Comparison of ENCODE assay signal across 23 cellular contexts in the genomic region with DNA sequence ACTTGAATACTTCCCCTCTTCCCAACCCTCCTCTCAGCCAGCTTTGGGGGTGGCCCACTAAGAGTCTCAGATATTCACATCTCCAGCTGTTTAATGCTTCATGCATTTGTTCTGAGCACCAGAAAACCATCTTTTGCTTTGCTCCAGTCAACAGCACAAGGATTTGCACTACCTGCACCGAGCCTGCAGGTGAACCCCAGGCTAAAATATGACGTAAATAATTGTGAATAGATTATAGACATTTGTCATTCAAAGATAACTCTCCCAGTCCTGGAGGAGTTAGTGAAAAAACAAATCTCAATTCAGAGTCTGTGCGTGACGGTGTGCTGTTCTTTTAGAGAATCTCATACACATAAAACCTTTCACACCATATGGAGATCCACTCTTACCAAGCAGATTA. TPM values are rescaled to one million over a fixed set of nuclear protein-coding genes. Genes with fewer than 3 reads are reported as not detected.
DNase-seq lines count a peak whose midpoint lies in the region; ATAC-seq lines count a peak whose summit lies in the region.
"Had no signal": no experiment of that assay in that cellular context is flagged by ENCODE, and none has a peak within 500 bp of the region (broad histone marks: within the 10 kb centered on the region; RNA-seq: fewer than 3 reads in every experiment).

No MANE protein-coding gene starts in this region.

- H3K27me3 Mint-ChIP-seq in activated CD4-positive, alpha-beta T cell treated with anti-CD3 and anti-CD28 coated beads, Interleukin-2, amount 10 ng/mL, durations not matched to agents 7 days and 5 days = no peaks in the 10 kb centered on the region
- no peaks in the 10 kb centered on the region for H3K27me3 Mint-ChIP-seq in CD8-positive, alpha-beta memory T cell
- no peaks in the 10 kb centered on the region for H3K27me3 Mint-ChIP-seq in activated CD8-positive, alpha-beta T cell treated with anti-CD3 and anti-CD28 coated beads, Interleukin-2, amount 10 ng/mL, durations not matched to agents 7 days and 5 days (ENCODE audit: low read depth)
- H3K27me3 Mint-ChIP-seq in naive thymus-derived CD4-positive, alpha-beta T cell = no peaks in the 10 kb centered on the region

- H3K4me3 Mint-ChIP-seq in activated CD4-positive, alpha-beta T cell treated with anti-CD3 and anti-CD28 coated beads, Interleukin-2, amount 10 ng/mL, durations not matched to agents 7 days and 5 days = peak overlapping the region; percentile 76
- peak overlapping the region; percentile 25 to 82 (median 65) for H3K4me3 Mint-ChIP-seq in CD8-positive, alpha-beta memory T cell
- peak overlapping the region; percentile 47 for H3K4me3 Mint-ChIP-seq in activated CD8-positive, alpha-beta T cell treated with anti-CD3 and anti-CD28 coated beads, Interleukin-2, amount 10 ng/mL, durations not matched to agents 7 days and 5 days
- H3K4me3 Mint-ChIP-seq in naive thymus-derived CD4-positive, alpha-beta T cell = peak overlapping the region; percentile 58 to 100 (median 90)
- H3K4me3 Mint-ChIP-seq: GM23338 had no signal

- POLR2A ChIA-PET in activated CD4-positive, alpha-beta T cell treated with anti-CD3 and anti-CD28 coated beads, Interleukin-2, amount 10 ng/mL, durations not matched to agents 7 days and 5 days (lab: Charles Lee) = no interaction called here
- POLR2A ChIA-PET in CD8-positive, alpha-beta memory T cell (lab: Charles Lee) = no interaction called here
- POLR2A ChIA-PET in activated CD8-positive, alpha-beta T cell treated with anti-CD3 and anti-CD28 coated beads, Interleukin-2, amount 10 ng/mL, durations not matched to agents 7 days and 5 days (lab: Charles Lee) = no interaction called here
- POLR2A ChIA-PET in naive thymus-derived CD4-positive, alpha-beta T cell (lab: Charles Lee) = interaction anchor here (0.7 to 4.2 kb wide), 12 partner anchors 9 to 73 kb away, joined by 3 to 43 read pairs (median 4); no protein-coding TSS in a partner anchor

- H3K27me3 ChIP-seq in CD8-positive, alpha-beta memory T cell (ENCODE audit: insufficient read depth, low read length, poor library complexity, severe bottlenecking) = no peaks in the 10 kb centered on the region
- no peaks in the 10 kb centered on the region for H3K27me3 ChIP-seq in naive thymus-derived CD4-positive, alpha-beta T cell (ENCODE audit: control insufficient read depth in 2 of 2, insufficient read depth in 2 of 2, low read length in 2 of 2)
- H3K27me3 ChIP-seq: BLaER1 had no signal

- peaks cover 19% of the 10 kb centered on the region for H3K36me3 ChIP-seq in CD8-positive, alpha-beta memory T cell (ENCODE audit: insufficient read depth, low read length)
- peaks cover 0 to 31% (median 4%) of the 10 kb centered on the region in 3 experiments for H3K36me3 ChIP-seq in naive thymus-derived CD4-positive, alpha-beta T cell (ENCODE audit: control insufficient read depth in 2 of 3, insufficient read depth in 3 of 3, low read length in 3 of 3)
- H3K36me3 ChIP-seq: BLaER1, heart right ventricle had no signal

- H3K36me3 Mint-ChIP-seq in activated CD4-positive, alpha-beta T cell treated with anti-CD3 and anti-CD28 coated beads, Interleukin-2, amount 10 ng/mL, durations not matched to agents 7 days and 5 days (ENCODE audit: low read depth) = peaks cover 85% of the 10 kb centered on the region
- H3K36me3 Mint-ChIP-seq in CD8-positive, alpha-beta memory T cell = peaks cover 6 to 83% (median 26%) of the 10 kb centered on the region in 3 donors
- H3K36me3 Mint-ChIP-seq in activated CD8-positive, alpha-beta T cell treated with anti-CD3 and anti-CD28 coated beads, Interleukin-2, amount 10 ng/mL, durations not matched to agents 7 days and 5 days (ENCODE audit: low read depth) = peaks cover 83% of the 10 kb centered on the region
- peaks cover 6 to 64% (median 51%) of the 10 kb centered on the region in 5 donors for H3K36me3 Mint-ChIP-seq in naive thymus-derived CD4-positive, alpha-beta T cell

- no peaks in the 10 kb centered on the region for H3K9me3 ChIP-seq in CD8-positive, alpha-beta memory T cell (ENCODE audit: low read length)
- H3K9me3 ChIP-seq in naive thymus-derived CD4-positive, alpha-beta T cell (ENCODE audit: control insufficient read depth in 2 of 3, low read length in 3 of 3) = no peaks in the 10 kb centered on the region
- H3K9me3 ChIP-seq: BLaER1, heart right ventricle had no signal

- intact Hi-C loops in naive thymus-derived CD4-positive, alpha-beta T cell (cut with micrococcal nuclease) = loop anchor here in 1 of 2 donors (1.0 kb wide), 2 partner anchors 7 to 11 kb away; a partner anchor contains a TSS

- peak overlapping the region; percentile 18 for H3K4me3 ChIP-seq in CD8-positive, alpha-beta memory T cell (ENCODE audit: low read length)
- H3K4me3 ChIP-seq in naive thymus-derived CD4-positive, alpha-beta T cell (ENCODE audit: low read length) = peak overlapping the region; percentile 29
- H3K4me3 ChIP-seq: BLaER1, GM23338, smooth muscle cell had no signal

- no peak for DNase-seq in activated CD4-positive, alpha-beta T cell treated with anti-CD3 and anti-CD28 coated beads, Interleukin-2, amount 10 ng/mL, durations not matched to agents 7 days and 5 days
- DNase-seq in activated CD4-positive, alpha-beta T cell treated with anti-CD3 and anti-CD28 coated beads, Interleukin-2, amount 50 U/mL, for 1 hour = no peak
- DNase-seq in CD8-positive, alpha-beta memory T cell = no peak
- no peak for DNase-seq in activated CD8-positive, alpha-beta T cell treated with anti-CD3 and anti-CD28 coated beads, Interleukin-2, amount 10 ng/mL, durations not matched to agents 7 days and 5 days
- DNase-seq in naive thymus-derived CD4-positive, alpha-beta T cell = peak in 4 of 9 donors; percentile 35 to 62 (median 45)
- DNase-seq in substantia nigra (lab: John Stamatoyannopoulos, UW) (no peak), medulla oblongata (ENCODE audit: extremely low spot score) (no peak), midbrain (lab: John Stamatoyannopoulos, UW) (no peak)
- DNase-seq: aorta; heart right ventricle; left colon; mesenchymal stem cell; NCI-H1105 treated with DMSO at 0.1 percent for 48 hours; NCI-H2029 treated with DMSO at 0.1 percent for 48 hours; NCI-H446 treated with DMSO at 0.1 percent for 48 hours; stimulated activated naive CD4-positive, alpha-beta T cell treated with Interleukin-2 at 50 U/mL for 16 hours; trophoblast cell had no signal

- no peak overlapping the region for H3K27ac ChIP-seq in CD8-positive, alpha-beta memory T cell (ENCODE audit: low read depth, low read length)
- peak overlapping the region; percentile 96 for H3K27ac ChIP-seq in naive thymus-derived CD4-positive, alpha-beta T cell (ENCODE audit: low read depth, low read length)
- H3K27ac ChIP-seq in substantia nigra (ENCODE audit: low read depth, low read length, poor library complexity, severe bottlenecking) = no peak overlapping the region
- H3K27ac ChIP-seq: BLaER1, heart right ventricle had no signal

- no peak for ATAC-seq in activated CD8-positive, alpha-beta T cell treated with anti-CD3 and anti-CD28 coated beads, Interleukin-2, amount 10 ng/mL, durations not matched to agents 7 days and 5 days
- ATAC-seq in naive thymus-derived CD4-positive, alpha-beta T cell = peak; percentile 63
- ATAC-seq: heart right ventricle, left colon had no signal

- CTCF ChIA-PET in activated CD4-positive, alpha-beta T cell treated with anti-CD3 and anti-CD28 coated beads, Interleukin-2, amount 10 ng/mL, durations not matched to agents 7 days and 5 days (lab: Charles Lee) = interaction anchor here (1.3 kb wide), 1 partner anchor 55 kb away, joined by 3 read pairs; no protein-coding TSS in a partner anchor
- CTCF ChIA-PET in CD8-positive, alpha-beta memory T cell (lab: Charles Lee) = no interaction called here
- CTCF ChIA-PET in activated CD8-positive, alpha-beta T cell treated with anti-CD3 and anti-CD28 coated beads, Interleukin-2, amount 10 ng/mL, durations not matched to agents 7 days and 5 days (lab: Charles Lee) = interaction anchor here (1.8 to 2.4 kb wide), 3 partner anchors 11 to 29 kb away, joined by 6 to 8 read pairs (median 7); no protein-coding TSS in a partner anchor
- CTCF ChIA-PET in naive thymus-derived CD4-positive, alpha-beta T cell (lab: Charles Lee) = no interaction called here

- peak overlapping the region; percentile 76 for H3K27ac Mint-ChIP-seq in activated CD4-positive, alpha-beta T cell treated with anti-CD3 and anti-CD28 coated beads, Interleukin-2, amount 10 ng/mL, durations not matched to agents 7 days and 5 days
- peak overlapping the region; percentile 21 to 87 (median 73) for H3K27ac Mint-ChIP-seq in CD8-positive, alpha-beta memory T cell
- H3K27ac Mint-ChIP-seq in activated CD8-positive, alpha-beta T cell treated with anti-CD3 and anti-CD28 coated beads, Interleukin-2, amount 10 ng/mL, durations not matched to agents 7 days and 5 days = peak overlapping the region; percentile 60
- peak overlapping the region; percentile 48 to 100 (median 94) for H3K27ac Mint-ChIP-seq in naive thymus-derived CD4-positive, alpha-beta T cell
- H3K27ac Mint-ChIP-seq: GM23338 had no signal

- H3K4me1 Mint-ChIP-seq in activated CD4-positive, alpha-beta T cell treated with anti-CD3 and anti-CD28 coated beads, Interleukin-2, amount 10 ng/mL, durations not matched to agents 7 days and 5 days = peaks cover 81% of the 10 kb centered on the region
- H3K4me1 Mint-ChIP-seq in CD8-positive, alpha-beta memory T cell = peaks cover 83 to 99% (median 96%) of the 10 kb centered on the region in 3 donors
- peaks cover 76% of the 10 kb centered on the region for H3K4me1 Mint-ChIP-seq in activated CD8-positive, alpha-beta T cell treated with anti-CD3 and anti-CD28 coated beads, Interleukin-2, amount 10 ng/mL, durations not matched to agents 7 days and 5 days (ENCODE audit: low read depth)
- H3K4me1 Mint-ChIP-seq in naive thymus-derived CD4-positive, alpha-beta T cell = peaks cover 55 to 98% (median 79%) of the 10 kb centered on the region in 7 donors

- peaks cover 94% of the 10 kb centered on the region for H3K4me1 ChIP-seq in CD8-positive, alpha-beta memory T cell (ENCODE audit: insufficient read depth, low read length)
- H3K4me1 ChIP-seq in naive thymus-derived CD4-positive, alpha-beta T cell (ENCODE audit: control insufficient read depth in 2 of 2, insufficient read depth in 2 of 2, low read length in 2 of 2) = peaks cover 54 to 66% of the 10 kb centered on the region in 2 donors
- H3K4me1 ChIP-seq: BLaER1, heart right ventricle had no signal

- no peaks in the 10 kb centered on the region for H3K9me3 Mint-ChIP-seq in activated CD4-positive, alpha-beta T cell treated with anti-CD3 and anti-CD28 coated beads, Interleukin-2, amount 10 ng/mL, durations not matched to agents 7 days and 5 days
- no peaks in the 10 kb centered on the region for H3K9me3 Mint-ChIP-seq in CD8-positive, alpha-beta memory T cell
- H3K9me3 Mint-ChIP-seq in activated CD8-positive, alpha-beta T cell treated with anti-CD3 and anti-CD28 coated beads, Interleukin-2, amount 10 ng/mL, durations not matched to agents 7 days and 5 days (ENCODE audit: insufficient read depth) = no peaks in the 10 kb centered on the region
- H3K9me3 Mint-ChIP-seq in naive thymus-derived CD4-positive, alpha-beta T cell = peaks cover 0 to 3% (median 0%) of the 10 kb centered on the region in 11 donors
- H3K9me3 Mint-ChIP-seq: GM23338 had no signal

RNA-seq across cellular contexts. Expression of a gene that starts 7.4 kb away (rescaled TPM):
- 100 to 1,000 TPM; 251 to 261 TPM for total RNA-seq in activated CD4-positive, alpha-beta T cell treated with anti-CD3 and anti-CD28 coated beads, Interleukin-2, amount 10 ng/mL, durations not matched to agents 7 days and 5 days
- 100 to 1,000 TPM; 130 to 133 TPM for total RNA-seq in CD8-positive, alpha-beta memory T cell
- 395 TPM for polyA plus RNA-seq in CD8-positive, alpha-beta memory T cell
- 100 to 1,000 TPM; 243 to 251 TPM for total RNA-seq in activated CD8-positive, alpha-beta T cell treated with anti-CD3 and anti-CD28 coated beads, Interleukin-2, amount 10 ng/mL, durations not matched to agents 7 days and 5 days
- 100 to 1,000 TPM; 246 to 476 (median 336) TPM for total RNA-seq in naive thymus-derived CD4-positive, alpha-beta T cell
- 100 to 1,000 TPM; 352 to 437 TPM for polyA plus RNA-seq in naive thymus-derived CD4-positive, alpha-beta T cell
- total RNA-seq: fibroblast of villous mesenchyme, osteoblast, renal cortical epithelial cell had no signal
- polyA plus RNA-seq: smooth muscle cell had no signal

RNA-seq across cellular contexts. Expression of a gene that starts 42.7 kb away (rescaled TPM):
- 1 to 10 TPM; 8.0 to 8.2 TPM for total RNA-seq in activated CD4-positive, alpha-beta T cell treated with anti-CD3 and anti-CD28 coated beads, Interleukin-2, amount 10 ng/mL, durations not matched to agents 7 days and 5 days
- total RNA-seq in CD8-positive, alpha-beta memory T cell = 10 to 100 TPM; 14.6 to 15.3 TPM
- 19.5 TPM for polyA plus RNA-seq in CD8-positive, alpha-beta memory T cell
- total RNA-seq in activated CD8-positive, alpha-beta T cell treated with anti-CD3 and anti-CD28 coated beads, Interleukin-2, amount 10 ng/mL, durations not matched to agents 7 days and 5 days = 1 to 10 TPM; 7.3 to 7.7 TPM
- total RNA-seq in naive thymus-derived CD4-positive, alpha-beta T cell = 10 to 100 TPM; 10.6 to 33.4 (median 23.1) TPM
- 10 to 100 TPM; 31.9 to 40.6 TPM for polyA plus RNA-seq in naive thymus-derived CD4-positive, alpha-beta T cell

Comparison
In these comparisons a context has a peak if more than half of its experiments do, and no peak if none do; other contexts are left out.
1. CTCF ChIA-PET loops: an anchor here in activated CD4-positive, alpha-beta T cell treated with anti-CD3 and anti-CD28 coated beads, Interleukin-2, amount 10 ng/mL, durations not matched to agents 7 days and 5 days (1.3 kb wide) and activated CD8-positive, alpha-beta T cell treated with anti-CD3 and anti-CD28 coated beads, Interleukin-2, amount 10 ng/mL, durations not matched to agents 7 days and 5 days (1.8 to 2.4 kb wide); none called in CD8-positive, alpha-beta memory T cell and naive thymus-derived CD4-positive, alpha-beta T cell.